In the genomic region with DNA sequence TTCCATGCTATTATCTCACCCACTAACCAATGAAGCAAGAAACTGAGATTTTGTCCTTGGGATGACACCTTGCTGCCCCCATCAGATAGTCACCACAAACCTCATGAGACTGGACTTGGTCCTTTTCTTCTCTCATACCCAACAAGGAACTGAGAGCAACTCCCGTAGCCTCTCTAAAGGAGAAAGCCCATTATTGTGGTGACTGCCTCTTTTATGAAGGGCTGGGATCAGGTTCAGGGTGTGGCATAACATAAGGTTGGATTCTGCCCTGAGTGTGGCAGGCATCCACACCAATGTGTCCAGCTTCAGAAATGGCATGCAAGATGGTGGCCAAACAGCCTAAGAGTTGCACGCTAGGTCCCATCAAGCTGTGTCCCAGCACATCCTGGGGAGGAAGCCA, we compare ENCODE assay signal across 1 cellular context.
TF ChIP-seq lines count a peak whose summit lies in the region.

No MANE protein-coding gene starts in this region.

TF ChIP-seq in GM23338, 12 proteins besides CTCF, POLR2A, EP300 and RAD21 (continued from another document):
- TF ChIP-seq, protein P1, sequence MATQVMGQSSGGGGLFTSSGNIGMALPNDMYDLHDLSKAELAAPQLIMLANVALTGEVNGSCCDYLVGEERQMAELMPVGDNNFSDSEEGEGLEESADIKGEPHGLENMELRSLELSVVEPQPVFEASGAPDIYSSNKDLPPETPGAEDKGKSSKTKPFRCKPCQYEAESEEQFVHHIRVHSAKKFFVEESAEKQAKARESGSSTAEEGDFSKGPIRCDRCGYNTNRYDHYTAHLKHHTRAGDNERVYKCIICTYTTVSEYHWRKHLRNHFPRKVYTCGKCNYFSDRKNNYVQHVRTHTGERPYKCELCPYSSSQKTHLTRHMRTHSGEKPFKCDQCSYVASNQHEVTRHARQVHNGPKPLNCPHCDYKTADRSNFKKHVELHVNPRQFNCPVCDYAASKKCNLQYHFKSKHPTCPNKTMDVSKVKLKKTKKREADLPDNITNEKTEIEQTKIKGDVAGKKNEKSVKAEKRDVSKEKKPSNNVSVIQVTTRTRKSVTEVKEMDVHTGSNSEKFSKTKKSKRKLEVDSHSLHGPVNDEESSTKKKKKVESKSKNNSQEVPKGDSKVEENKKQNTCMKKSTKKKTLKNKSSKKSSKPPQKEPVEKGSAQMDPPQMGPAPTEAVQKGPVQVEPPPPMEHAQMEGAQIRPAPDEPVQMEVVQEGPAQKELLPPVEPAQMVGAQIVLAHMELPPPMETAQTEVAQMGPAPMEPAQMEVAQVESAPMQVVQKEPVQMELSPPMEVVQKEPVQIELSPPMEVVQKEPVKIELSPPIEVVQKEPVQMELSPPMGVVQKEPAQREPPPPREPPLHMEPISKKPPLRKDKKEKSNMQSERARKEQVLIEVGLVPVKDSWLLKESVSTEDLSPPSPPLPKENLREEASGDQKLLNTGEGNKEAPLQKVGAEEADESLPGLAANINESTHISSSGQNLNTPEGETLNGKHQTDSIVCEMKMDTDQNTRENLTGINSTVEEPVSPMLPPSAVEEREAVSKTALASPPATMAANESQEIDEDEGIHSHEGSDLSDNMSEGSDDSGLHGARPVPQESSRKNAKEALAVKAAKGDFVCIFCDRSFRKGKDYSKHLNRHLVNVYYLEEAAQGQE (IDR thresholded peaks at IDR 0.05; ENCODE audit: unreplicated experiment), result no peak
- no peak for TF ChIP-seq STAT1 (IDR thresholded peaks at IDR 0.05; ENCODE audit: unreplicated experiment)
- TF ChIP-seq CREB1 (CRISPR knock-in tag; IDR thresholded peaks at IDR 0.05; ENCODE audit: low read depth), result no peak
- TF ChIP-seq POLR2AphosphoS5 (IDR thresholded peaks at IDR 0.05; ENCODE audit: low read depth), result no peak
- TF ChIP-seq, protein P2, sequence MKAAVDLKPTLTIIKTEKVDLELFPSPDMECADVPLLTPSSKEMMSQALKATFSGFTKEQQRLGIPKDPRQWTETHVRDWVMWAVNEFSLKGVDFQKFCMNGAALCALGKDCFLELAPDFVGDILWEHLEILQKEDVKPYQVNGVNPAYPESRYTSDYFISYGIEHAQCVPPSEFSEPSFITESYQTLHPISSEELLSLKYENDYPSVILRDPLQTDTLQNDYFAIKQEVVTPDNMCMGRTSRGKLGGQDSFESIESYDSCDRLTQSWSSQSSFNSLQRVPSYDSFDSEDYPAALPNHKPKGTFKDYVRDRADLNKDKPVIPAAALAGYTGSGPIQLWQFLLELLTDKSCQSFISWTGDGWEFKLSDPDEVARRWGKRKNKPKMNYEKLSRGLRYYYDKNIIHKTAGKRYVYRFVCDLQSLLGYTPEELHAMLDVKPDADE (IDR thresholded peaks at IDR 0.05), result no peak
- no peak for TF ChIP-seq EZH2phosphoT487 (IDR thresholded peaks at IDR 0.05; ENCODE audit: unreplicated experiment)
- TF ChIP-seq ZNF331 (CRISPR knock-in tag; IDR thresholded peaks at IDR 0.05; ENCODE audit: low read depth), result no peak
- no peak for TF ChIP-seq ZNF114 (CRISPR knock-in tag; IDR thresholded peaks at IDR 0.05)
- no peak for TF ChIP-seq EZH2 (IDR thresholded peaks at IDR 0.05; ENCODE audit: low read depth, unreplicated experiment)
- TF ChIP-seq NANOG (IDR thresholded peaks at IDR 0.05; ENCODE audit: borderline replicate concordance), result no peak
